ENCODE assay signal across 9 cellular contexts in the genomic region with DNA sequence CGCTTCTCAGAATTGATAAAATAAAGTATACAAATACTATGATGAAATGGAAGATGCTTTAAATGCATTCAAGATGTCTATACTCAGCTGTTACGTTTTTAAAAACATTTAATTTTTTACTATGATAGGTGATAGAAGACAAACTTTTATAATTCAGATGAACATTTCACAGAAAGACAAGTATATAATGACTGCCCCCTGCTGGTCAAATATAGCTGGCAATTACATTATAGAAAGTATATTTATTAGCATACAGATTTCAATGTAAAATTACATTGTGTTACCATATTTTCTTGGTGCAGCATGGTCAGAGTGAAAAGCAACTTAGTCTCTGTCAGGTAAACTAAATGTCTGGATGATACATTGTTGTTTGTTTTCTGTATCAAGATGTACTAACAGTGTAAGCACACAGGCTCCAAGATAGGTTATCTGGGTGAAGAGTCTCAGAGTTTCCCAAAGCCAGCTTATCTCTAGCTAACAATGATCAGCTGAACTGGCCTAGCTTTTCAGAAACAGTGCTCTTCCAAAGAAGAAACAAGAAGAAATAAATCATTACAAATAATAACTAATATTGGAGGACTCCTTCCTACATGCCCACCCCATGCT. TPM values are rescaled to one million over a fixed set of nuclear protein-coding genes. Genes with fewer than 3 reads are reported as not detected.
DNase-seq lines count a peak whose midpoint lies in the region; ATAC-seq, FAIRE-seq and TF ChIP-seq lines count a peak whose summit lies in the region.
"Had no signal": no experiment of that assay in that cellular context is flagged by ENCODE, and none has a peak within 500 bp of the region (broad histone marks: within the 10 kb centered on the region; RNA-seq: fewer than 3 reads in every experiment).

No MANE protein-coding gene starts in this region.

- H3K9me3 ChIP-seq in tibial nerve, result no peaks in the 10 kb centered on the region
- H3K9me3 ChIP-seq: SJCRH30 had no signal

- ATAC-seq in HG03097 (IDR thresholded peaks at IDR 0.05; ENCODE audit: low FRiP score, unreplicated experiment), result no peak
- ATAC-seq: left colon had no signal

- TF ChIP-seq CTCF in GM20000 (IDR thresholded peaks at IDR 0.05; ENCODE audit: extremely low read depth, missing control alignments), result peak; percentile 18
- peak; percentile 36 to 49 (median 40) for TF ChIP-seq CTCF in tibial nerve (IDR thresholded peaks at IDR 0.05)

- no peaks in the 10 kb centered on the region for H3K4me1 ChIP-seq in tibial nerve
- H3K4me1 ChIP-seq: SJCRH30 had no signal

- TF ChIP-seq EP300 in tibial nerve (IDR thresholded peaks at IDR 0.05), result no peak

- WGBS in tibial nerve, 2 donors, result 43 to 47% methylated on average over 2 of the region's 2 CpGs

- DNase-seq in COLO668 (lab: John Stamatoyannopoulos, UW; ENCODE audit: unreplicated experiment) (peak; percentile 5), GM20000 (ENCODE audit: low spot score) (peak; percentile 7), SK-N-DZ (ENCODE audit: low spot score) (peak; percentile 2), frontal cortex (ENCODE audit: low spot score in 2 of 2) (peak in 1 of 2 donors; percentile 2), tibial nerve (ENCODE audit: low spot score in 2 of 2) (peak in 1 of 2 donors; percentile 54), NCI-H1048 (lab: John Stamatoyannopoulos, UW) (no peak)

- H3K36me3 ChIP-seq in tibial nerve, result no peaks in the 10 kb centered on the region
- H3K36me3 ChIP-seq: SJCRH30 had no signal

- H3K27me3 ChIP-seq in tibial nerve, result no peaks in the 10 kb centered on the region
- H3K27me3 ChIP-seq: SJCRH30 had no signal

- no peak overlapping the region for H3K4me3 ChIP-seq in tibial nerve
- H3K4me3 ChIP-seq: SJCRH30 had no signal

- no peak overlapping the region for H3K27ac ChIP-seq in tibial nerve
- H3K27ac ChIP-seq: SJCRH30 had no signal

- TF ChIP-seq POLR2A in tibial nerve (IDR thresholded peaks at IDR 0.05), result no peak

- peak; percentile 30 for FAIRE-seq in frontal cortex (lab: Jason Lieb, UNC)

RNA-seq across cellular contexts. Expression of gene SRPX, which starts 54.1 kb away (rescaled TPM):
- 0.55 TPM in 1 of 2 replicates, not detected in the other for polyA plus RNA-seq in SK-N-DZ (2014; cell fraction: cytosol; rRNA removed)
- not detected in 2 replicates for polyA plus RNA-seq in SK-N-DZ (2014; cell fraction: nucleus; rRNA removed)
- total RNA-seq in frontal cortex, result 2.4 TPM
- 100 to 1,000 TPM in 3 of 4 donors, 10 to 100 TPM in 1; 64.0 to 165 (median 135) TPM for total RNA-seq in tibial nerve

Comparison
In these comparisons a context has a peak if more than half of its experiments do, and no peak if none do; other contexts are left out.
1. RNA of gene SRPX, which starts 54.1 kb away (total RNA-seq): 64.0 to 165 TPM in tibial nerve; 2.4 TPM in frontal cortex (single experiment); every median in the first group is over 10 times any median in the second.